In genomic region chr20:54766483-54766882, GRCh38 we compare ENCODE assay signal across 6 cellular contexts.
"Had no signal": no experiment of that assay in that cellular context is flagged by ENCODE, and none has a peak within 500 bp of the region (broad histone marks: within the 10 kb centered on the region; RNA-seq: fewer than 3 reads in every experiment).

No MANE protein-coding gene starts in this region.

- H3K4me2 ChIP-seq: KMS-11 had no signal

- DNase-seq: IMR-90, KBM-7, KG1 had no signal

- ATAC-seq: K562 had no signal

- H3K27ac ChIP-seq: HL-60, KMS-11 had no signal

- FAIRE-seq: K562 had no signal

- H3K9ac ChIP-seq: KMS-11 had no signal

- H3K4me3 ChIP-seq: K562 had no signal
